Comparison of ENCODE assay signal across 28 cellular contexts in genomic region chr12:28239918-28240317, GRCh38.
"Had no signal": no experiment of that assay in that cellular context is flagged by ENCODE, and none has a peak within 500 bp of the region (broad histone marks: within the 10 kb centered on the region; RNA-seq: fewer than 3 reads in every experiment).

No MANE protein-coding gene starts in this region.

- H3K36me3 ChIP-seq: colonic mucosa, esophagus muscularis mucosa, esophagus squamous epithelium, gastrocnemius medialis, gastroesophageal sphincter, heart left ventricle, heart right ventricle had no signal

- H2AFZ ChIP-seq: hepatocyte had no signal

- ATAC-seq: effector memory CD8-positive, alpha-beta T cell; esophagus mucosa; foreskin keratinocyte; gastrocnemius medialis; gastroesophageal sphincter; heart left ventricle; heart right ventricle had no signal

- H3K4me2 ChIP-seq: hepatocyte had no signal

- H3K27me3 ChIP-seq: colonic mucosa, dorsolateral prefrontal cortex, esophagus muscularis mucosa, esophagus squamous epithelium, foreskin keratinocyte, gastrocnemius medialis, gastroesophageal sphincter, heart left ventricle, heart right ventricle, hepatocyte had no signal

- FAIRE-seq: colon, endometrium, endothelial cell of umbilical vein, frontal cortex had no signal

- H3K27ac ChIP-seq: colonic mucosa, coronary artery, dorsolateral prefrontal cortex, epithelial cell of prostate, esophagus muscularis mucosa, esophagus squamous epithelium, foreskin keratinocyte, gastrocnemius medialis, gastroesophageal sphincter, heart left ventricle, heart right ventricle, hepatocyte had no signal

- DNase-seq: colonic mucosa; cortex of kidney; dermis blood vessel endothelial cell; dorsolateral prefrontal cortex; effector CD4-positive, alpha-beta T cell; effector CD8-positive, alpha-beta T cell; effector memory CD4-positive, alpha-beta T cell; effector memory CD8-positive, alpha-beta T cell; endodermal cell; esophagus squamous epithelium; foreskin fibroblast; foreskin keratinocyte; foreskin melanocyte; gastrocnemius medialis; glutamatergic neuron; head of caudate nucleus; heart left ventricle; heart right ventricle had no signal

- H3K4me1 ChIP-seq: colonic mucosa, esophagus squamous epithelium, foreskin keratinocyte had no signal

- H3K4me3 ChIP-seq: colonic mucosa, coronary artery, dorsolateral prefrontal cortex, esophagus muscularis mucosa, esophagus squamous epithelium, gastrocnemius medialis, gastroesophageal sphincter, heart left ventricle, heart right ventricle, hepatocyte had no signal

- H3K9me3 ChIP-seq: colonic mucosa, esophagus muscularis mucosa, esophagus squamous epithelium, gastrocnemius medialis, gastroesophageal sphincter, heart left ventricle, heart right ventricle had no signal
